In genomic region chr11:116651098-116651756, GRCh38 we compare ENCODE assay signal across 1 cellular context.
TF ChIP-seq lines count a peak whose summit lies in the region.

No MANE protein-coding gene starts in this region.

TF ChIP-seq in K562, 482 proteins besides CTCF, POLR2A, EP300 and RAD21 (continued from another document):
- no peak for TF ChIP-seq ZBTB2 (IDR thresholded peaks at IDR 0.05)
- peak; percentile 67 for TF ChIP-seq CBFA2T3 (IDR thresholded peaks at IDR 0.05)
- no peak for TF ChIP-seq CBX1 (IDR thresholded peaks at IDR 0.05; ENCODE audit: low read depth)
- TF ChIP-seq SIN3B (IDR thresholded peaks at IDR 0.05; ENCODE audit: low read depth) = no peak
